8 cellular contexts compared by ENCODE assay signal in the genomic region with DNA sequence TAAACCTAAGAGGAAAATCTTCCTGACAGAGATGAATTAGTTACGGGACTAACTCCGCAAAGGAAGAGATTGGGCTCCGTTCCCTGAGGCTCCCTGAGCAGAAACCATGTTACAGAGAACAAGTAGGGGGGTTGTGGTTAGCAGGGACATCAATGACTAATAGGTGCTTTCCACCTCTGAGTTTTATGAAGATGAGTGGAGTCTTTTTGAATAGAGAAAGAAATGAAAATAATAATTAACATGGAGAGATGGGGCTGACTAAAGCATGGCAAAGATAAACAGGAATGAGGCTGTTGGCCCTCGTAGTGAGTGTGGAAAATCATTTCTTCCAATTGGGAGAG. TPM values are rescaled to one million over a fixed set of nuclear protein-coding genes. Genes with fewer than 3 reads are reported as not detected.
DNase-seq lines count a peak whose midpoint lies in the region; ATAC-seq, FAIRE-seq and TF ChIP-seq lines count a peak whose summit lies in the region.

No MANE protein-coding gene starts in this region.

- H3K9me3 ChIP-seq in tibial artery = no peaks in the 10 kb centered on the region

- DNase-seq in LHCN-M2 (ENCODE audit: low read depth) (peak; percentile 63), bronchial epithelial cell (ENCODE audit: low read depth) (peak; percentile 90), T-helper 9 cell (no peak), tibial artery (no peak), caudate nucleus (lab: John Stamatoyannopoulos, UW) (no peak)
- DNase-seq in stimulated activated CD8-positive, alpha-beta memory T cell treated with anti-CD3 and anti-CD28 coated beads, Interleukin-4, amount 100 ng/mL, for 24 hours (ENCODE audit: low read depth) = peak; percentile 4

- H3K27ac ChIP-seq in tibial artery (no peak overlapping the region), caudate nucleus (ENCODE audit: low read depth, low read length) (no peak overlapping the region)

- H3K27me3 ChIP-seq in bronchial epithelial cell (ENCODE audit: control insufficient read depth, insufficient read depth, low read length) = no peaks in the 10 kb centered on the region
- no peaks in the 10 kb centered on the region for H3K27me3 ChIP-seq in tibial artery

- intact Hi-C loops in tibial artery (cut with DNase I; ENCODE audit: low total_unique reads) = no loop called here

- peaks cover 0 to 25% (median 4%) of the 10 kb centered on the region in 4 donors for H3K4me1 ChIP-seq in tibial artery

- no peaks in the 10 kb centered on the region for H3K36me3 ChIP-seq in bronchial epithelial cell (ENCODE audit: control insufficient read depth, insufficient read depth, low read length)
- no peaks in the 10 kb centered on the region for H3K36me3 ChIP-seq in tibial artery

- H3K4me3 ChIP-seq in bronchial epithelial cell (ENCODE audit: low read depth, low read length) (no peak overlapping the region), tibial artery (no peak overlapping the region)

- no peak for FAIRE-seq in bronchial epithelial cell (lab: Jason Lieb, UNC)

- peak; percentile 88 for ATAC-seq in GM18499 (IDR thresholded peaks at IDR 0.05; ENCODE audit: insufficient read depth, unreplicated experiment)
- ATAC-seq in GM21717 (IDR thresholded peaks at IDR 0.05; ENCODE audit: unreplicated experiment) = peak; percentile 93

- TF ChIP-seq CTCF in bronchial epithelial cell (IDR thresholded peaks at IDR 0.05; ENCODE audit: insufficient read depth, low read length, severe bottlenecking) (no peak), tibial artery (IDR thresholded peaks at IDR 0.05) (no peak)

RNA-seq across cellular contexts. Expression of a gene that starts 47.5 kb away (rescaled TPM):
- total RNA-seq in LHCN-M2 (2014; rRNA removed) (168 and 186 TPM in 2 replicates), bronchial epithelial cell (196 and 203 TPM in 2 replicates)
- polyA plus RNA-seq in LHCN-M2 (2012) = 119 TPM

Comparison
In these comparisons a context has a peak if more than half of its experiments do, and no peak if none do; other contexts are left out.
1. DNase-seq: peak in LHCN-M2 (single experiment), bronchial epithelial cell (single experiment) and stimulated activated CD8-positive, alpha-beta memory T cell treated with anti-CD3 and anti-CD28 coated beads, Interleukin-4, amount 100 ng/mL, for 24 hours (single experiment); none in T-helper 9 cell (single experiment), tibial artery (0 of 2) and caudate nucleus (0 of 61).